ENCODE assay signal across 1 cellular context in the genomic region with DNA sequence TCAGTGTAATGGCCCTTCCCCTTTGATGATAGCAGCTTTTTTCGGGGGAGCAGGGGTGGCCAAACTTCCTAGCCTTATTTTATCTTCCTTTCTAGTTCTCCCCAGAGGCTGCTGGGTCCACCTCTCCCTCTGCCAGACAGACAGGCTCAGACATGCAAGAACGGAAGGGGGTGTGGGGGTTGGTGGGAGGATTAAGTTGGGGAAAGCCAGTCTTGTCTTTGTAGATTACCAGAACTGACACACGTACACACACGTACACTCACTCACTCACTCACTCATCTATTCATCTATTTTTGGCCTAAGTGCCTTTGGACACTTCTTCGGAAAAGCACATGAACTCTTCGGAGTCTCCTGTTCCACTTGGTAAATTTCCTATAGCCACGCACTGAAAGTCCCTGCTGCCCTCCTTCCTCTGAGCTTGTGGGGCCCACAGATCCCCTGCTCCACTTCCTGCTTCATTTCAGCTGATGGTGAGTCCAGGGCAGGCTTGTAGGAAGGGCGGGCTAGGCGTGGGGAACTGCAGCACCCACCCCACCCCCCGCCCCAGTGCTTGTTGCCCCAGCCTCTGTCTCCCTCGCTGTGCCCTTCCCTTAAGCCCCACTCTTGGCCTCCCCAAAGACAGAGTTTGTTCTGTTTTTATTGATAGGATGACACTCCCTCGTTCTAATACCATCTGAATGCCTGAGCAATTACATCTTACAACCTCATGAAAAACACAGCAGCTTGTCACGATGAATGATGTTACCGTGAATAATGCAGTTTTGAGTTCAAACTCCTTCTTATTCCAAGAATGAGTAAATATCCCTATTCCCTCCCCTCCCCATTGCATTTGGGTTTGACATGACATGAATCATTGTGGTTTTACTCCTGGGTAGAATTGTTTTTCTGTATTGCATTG.
A peak's percentile ranks its signal among the peaks of the same experiment; 100 is the strongest.
TF ChIP-seq lines count a peak whose summit lies in the region.

No MANE protein-coding gene starts in this region.

TF ChIP-seq in HEK293, 187 proteins besides CTCF, POLR2A, EP300 and RAD21 (continued from another document):
- TF ChIP-seq, protein P1, sequence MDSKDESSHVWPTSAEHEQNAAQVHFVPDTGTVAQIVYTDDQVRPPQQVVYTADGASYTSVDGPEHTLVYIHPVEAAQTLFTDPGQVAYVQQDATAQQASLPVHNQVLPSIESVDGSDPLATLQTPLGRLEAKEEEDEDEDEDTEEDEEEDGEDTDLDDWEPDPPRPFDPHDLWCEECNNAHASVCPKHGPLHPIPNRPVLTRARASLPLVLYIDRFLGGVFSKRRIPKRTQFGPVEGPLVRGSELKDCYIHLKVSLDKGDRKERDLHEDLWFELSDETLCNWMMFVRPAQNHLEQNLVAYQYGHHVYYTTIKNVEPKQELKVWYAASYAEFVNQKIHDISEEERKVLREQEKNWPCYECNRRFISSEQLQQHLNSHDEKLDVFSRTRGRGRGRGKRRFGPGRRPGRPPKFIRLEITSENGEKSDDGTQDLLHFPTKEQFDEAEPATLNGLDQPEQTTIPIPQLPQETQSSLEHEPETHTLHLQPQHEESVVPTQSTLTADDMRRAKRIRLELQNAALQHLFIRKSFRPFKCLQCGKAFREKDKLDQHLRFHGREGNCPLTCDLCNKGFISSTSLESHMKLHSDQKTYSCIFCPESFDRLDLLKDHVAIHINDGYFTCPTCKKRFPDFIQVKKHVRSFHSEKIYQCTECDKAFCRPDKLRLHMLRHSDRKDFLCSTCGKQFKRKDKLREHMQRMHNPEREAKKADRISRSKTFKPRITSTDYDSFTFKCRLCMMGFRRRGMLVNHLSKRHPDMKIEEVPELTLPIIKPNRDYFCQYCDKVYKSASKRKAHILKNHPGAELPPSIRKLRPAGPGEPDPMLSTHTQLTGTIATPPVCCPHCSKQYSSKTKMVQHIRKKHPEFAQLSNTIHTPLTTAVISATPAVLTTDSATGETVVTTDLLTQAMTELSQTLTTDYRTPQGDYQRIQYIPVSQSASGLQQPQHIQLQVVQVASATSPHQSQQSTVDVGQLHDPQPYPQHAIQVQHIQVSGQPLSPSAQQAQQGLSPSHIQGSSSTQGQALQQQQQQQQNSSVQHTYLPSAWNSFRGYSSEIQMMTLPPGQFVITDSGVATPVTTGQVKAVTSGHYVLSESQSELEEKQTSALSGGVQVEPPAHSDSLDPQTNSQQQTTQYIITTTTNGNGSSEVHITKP (tag by site-specific recombination; IDR thresholded peaks at IDR 0.05) = peak; percentile 86
- TF ChIP-seq ZNF791 (tag by site-specific recombination; IDR thresholded peaks at IDR 0.05) (no peak), ZBTB48 (tag by site-specific recombination; IDR thresholded peaks at IDR 0.05) (peak; percentile 55; the same call in 1 of the 2 replicates), ZBTB7A (tag by site-specific recombination; IDR thresholded peaks at IDR 0.05; ENCODE audit: low read depth) (no peak), ZNF10 (tag by site-specific recombination; IDR thresholded peaks at IDR 0.05) (no peak), ZBTB20 (tag by site-specific recombination; IDR thresholded peaks at IDR 0.05) (peak; percentile 77), ZNF324 (tag by site-specific recombination; IDR thresholded peaks at IDR 0.05) (peak; percentile 15; the same call in 1 of the 2 replicates), ZFHX2 (tag by site-specific recombination; conservative IDR thresholded peaks at IDR 0.05) (peak; percentile 80), WT1 (tag by site-specific recombination; IDR thresholded peaks at IDR 0.05) (peak; percentile 97), ZNF623 (tag by site-specific recombination; IDR thresholded peaks at IDR 0.05) (no peak), SP7 (tag by site-specific recombination; IDR thresholded peaks at IDR 0.05) (peak; percentile 73), ZNF600 (tag by site-specific recombination; IDR thresholded peaks at IDR 0.05) (peak; percentile 22; the same call in 1 of the 2 replicates), ZBTB17 (tag by site-specific recombination; IDR thresholded peaks at IDR 0.05) (0 out of 2 replicates have a peak, but pooled peaks have one; percentile 18), ZNF558 (tag by site-specific recombination; IDR thresholded peaks at IDR 0.05) (0 out of 2 replicates have a peak, but pooled peaks have one; percentile 27), ZNF391 (tag by site-specific recombination; IDR thresholded peaks at IDR 0.05; ENCODE audit: borderline replicate concordance, low read depth) (no peak), ZNF266 (tag by site-specific recombination; IDR thresholded peaks at IDR 0.05; ENCODE audit: low read depth) (no peak), KLF1 (tag by site-specific recombination; IDR thresholded peaks at IDR 0.05) (peak; percentile 63), ZNF214 (tag by site-specific recombination; IDR thresholded peaks at IDR 0.05; ENCODE audit: borderline replicate concordance) (no peak)
- TF ChIP-seq, protein P2, sequence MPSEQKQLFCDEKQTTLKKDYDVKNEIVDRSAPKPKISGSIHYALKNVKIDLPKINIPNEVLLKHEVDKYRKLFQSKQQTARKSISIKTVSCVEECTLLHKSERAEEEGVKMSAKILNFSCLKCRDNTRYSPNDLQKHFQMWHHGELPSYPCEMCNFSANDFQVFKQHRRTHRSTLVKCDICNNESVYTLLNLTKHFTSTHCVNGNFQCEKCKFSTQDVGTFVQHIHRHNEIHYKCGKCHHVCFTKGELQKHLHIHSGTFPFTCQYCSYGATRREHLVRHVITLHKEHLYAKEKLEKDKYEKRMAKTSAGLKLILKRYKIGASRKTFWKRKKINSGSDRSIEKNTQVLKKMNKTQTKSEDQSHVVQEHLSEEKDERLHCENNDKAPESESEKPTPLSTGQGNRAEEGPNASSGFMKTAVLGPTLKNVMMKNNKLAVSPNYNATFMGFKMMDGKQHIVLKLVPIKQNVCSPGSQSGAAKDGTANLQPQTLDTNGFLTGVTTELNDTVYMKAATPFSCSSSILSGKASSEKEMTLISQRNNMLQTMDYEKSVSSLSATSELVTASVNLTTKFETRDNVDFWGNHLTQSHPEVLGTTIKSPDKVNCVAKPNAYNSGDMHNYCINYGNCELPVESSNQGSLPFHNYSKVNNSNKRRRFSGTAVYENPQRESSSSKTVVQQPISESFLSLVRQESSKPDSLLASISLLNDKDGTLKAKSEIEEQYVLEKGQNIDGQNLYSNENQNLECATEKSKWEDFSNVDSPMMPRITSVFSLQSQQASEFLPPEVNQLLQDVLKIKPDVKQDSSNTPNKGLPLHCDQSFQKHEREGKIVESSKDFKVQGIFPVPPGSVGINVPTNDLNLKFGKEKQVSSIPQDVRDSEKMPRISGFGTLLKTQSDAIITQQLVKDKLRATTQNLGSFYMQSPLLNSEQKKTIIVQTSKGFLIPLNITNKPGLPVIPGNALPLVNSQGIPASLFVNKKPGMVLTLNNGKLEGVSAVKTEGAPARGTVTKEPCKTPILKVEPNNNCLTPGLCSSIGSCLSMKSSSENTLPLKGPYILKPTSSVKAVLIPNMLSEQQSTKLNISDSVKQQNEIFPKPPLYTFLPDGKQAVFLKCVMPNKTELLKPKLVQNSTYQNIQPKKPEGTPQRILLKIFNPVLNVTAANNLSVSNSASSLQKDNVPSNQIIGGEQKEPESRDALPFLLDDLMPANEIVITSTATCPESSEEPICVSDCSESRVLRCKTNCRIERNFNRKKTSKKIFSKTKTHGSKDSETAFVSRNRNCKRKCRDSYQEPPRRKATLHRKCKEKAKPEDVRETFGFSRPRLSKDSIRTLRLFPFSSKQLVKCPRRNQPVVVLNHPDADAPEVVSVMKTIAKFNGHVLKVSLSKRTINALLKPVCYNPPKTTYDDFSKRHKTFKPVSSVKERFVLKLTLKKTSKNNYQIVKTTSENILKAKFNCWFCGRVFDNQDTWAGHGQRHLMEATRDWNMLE (tag by site-specific recombination; conservative IDR thresholded peaks at IDR 0.05; ENCODE audit: low read depth) = peak; percentile 54; the same call in 1 of the 2 replicates
- TF ChIP-seq, protein P3, sequence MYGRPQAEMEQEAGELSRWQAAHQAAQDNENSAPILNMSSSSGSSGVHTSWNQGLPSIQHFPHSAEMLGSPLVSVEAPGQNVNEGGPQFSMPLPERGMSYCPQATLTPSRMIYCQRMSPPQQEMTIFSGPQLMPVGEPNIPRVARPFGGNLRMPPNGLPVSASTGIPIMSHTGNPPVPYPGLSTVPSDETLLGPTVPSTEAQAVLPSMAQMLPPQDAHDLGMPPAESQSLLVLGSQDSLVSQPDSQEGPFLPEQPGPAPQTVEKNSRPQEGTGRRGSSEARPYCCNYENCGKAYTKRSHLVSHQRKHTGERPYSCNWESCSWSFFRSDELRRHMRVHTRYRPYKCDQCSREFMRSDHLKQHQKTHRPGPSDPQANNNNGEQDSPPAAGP (tag by site-specific recombination; IDR thresholded peaks at IDR 0.05) = peak; percentile 79
- TF ChIP-seq, protein P4, sequence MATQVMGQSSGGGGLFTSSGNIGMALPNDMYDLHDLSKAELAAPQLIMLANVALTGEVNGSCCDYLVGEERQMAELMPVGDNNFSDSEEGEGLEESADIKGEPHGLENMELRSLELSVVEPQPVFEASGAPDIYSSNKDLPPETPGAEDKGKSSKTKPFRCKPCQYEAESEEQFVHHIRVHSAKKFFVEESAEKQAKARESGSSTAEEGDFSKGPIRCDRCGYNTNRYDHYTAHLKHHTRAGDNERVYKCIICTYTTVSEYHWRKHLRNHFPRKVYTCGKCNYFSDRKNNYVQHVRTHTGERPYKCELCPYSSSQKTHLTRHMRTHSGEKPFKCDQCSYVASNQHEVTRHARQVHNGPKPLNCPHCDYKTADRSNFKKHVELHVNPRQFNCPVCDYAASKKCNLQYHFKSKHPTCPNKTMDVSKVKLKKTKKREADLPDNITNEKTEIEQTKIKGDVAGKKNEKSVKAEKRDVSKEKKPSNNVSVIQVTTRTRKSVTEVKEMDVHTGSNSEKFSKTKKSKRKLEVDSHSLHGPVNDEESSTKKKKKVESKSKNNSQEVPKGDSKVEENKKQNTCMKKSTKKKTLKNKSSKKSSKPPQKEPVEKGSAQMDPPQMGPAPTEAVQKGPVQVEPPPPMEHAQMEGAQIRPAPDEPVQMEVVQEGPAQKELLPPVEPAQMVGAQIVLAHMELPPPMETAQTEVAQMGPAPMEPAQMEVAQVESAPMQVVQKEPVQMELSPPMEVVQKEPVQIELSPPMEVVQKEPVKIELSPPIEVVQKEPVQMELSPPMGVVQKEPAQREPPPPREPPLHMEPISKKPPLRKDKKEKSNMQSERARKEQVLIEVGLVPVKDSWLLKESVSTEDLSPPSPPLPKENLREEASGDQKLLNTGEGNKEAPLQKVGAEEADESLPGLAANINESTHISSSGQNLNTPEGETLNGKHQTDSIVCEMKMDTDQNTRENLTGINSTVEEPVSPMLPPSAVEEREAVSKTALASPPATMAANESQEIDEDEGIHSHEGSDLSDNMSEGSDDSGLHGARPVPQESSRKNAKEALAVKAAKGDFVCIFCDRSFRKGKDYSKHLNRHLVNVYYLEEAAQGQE (tag by site-specific recombination; IDR thresholded peaks at IDR 0.05) = no peak
- TF ChIP-seq, protein P5, sequence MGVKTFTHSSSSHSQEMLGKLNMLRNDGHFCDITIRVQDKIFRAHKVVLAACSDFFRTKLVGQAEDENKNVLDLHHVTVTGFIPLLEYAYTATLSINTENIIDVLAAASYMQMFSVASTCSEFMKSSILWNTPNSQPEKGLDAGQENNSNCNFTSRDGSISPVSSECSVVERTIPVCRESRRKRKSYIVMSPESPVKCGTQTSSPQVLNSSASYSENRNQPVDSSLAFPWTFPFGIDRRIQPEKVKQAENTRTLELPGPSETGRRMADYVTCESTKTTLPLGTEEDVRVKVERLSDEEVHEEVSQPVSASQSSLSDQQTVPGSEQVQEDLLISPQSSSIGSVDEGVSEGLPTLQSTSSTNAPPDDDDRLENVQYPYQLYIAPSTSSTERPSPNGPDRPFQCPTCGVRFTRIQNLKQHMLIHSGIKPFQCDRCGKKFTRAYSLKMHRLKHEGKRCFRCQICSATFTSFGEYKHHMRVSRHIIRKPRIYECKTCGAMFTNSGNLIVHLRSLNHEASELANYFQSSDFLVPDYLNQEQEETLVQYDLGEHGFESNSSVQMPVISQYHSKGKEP (tag by site-specific recombination; IDR thresholded peaks at IDR 0.05) = peak; percentile 42; the same call in 1 of the 2 replicates
